Comparison of ENCODE assay signal across 9 cellular contexts in genomic region chr7:44565097-44565794, GRCh38. TPM values are rescaled to one million over a fixed set of nuclear protein-coding genes. Genes with fewer than 3 reads are reported as not detected.
DNase-seq lines count a peak whose midpoint lies in the region; ATAC-seq and TF ChIP-seq lines count a peak whose summit lies in the region.
"Had no signal": no experiment of that assay in that cellular context is flagged by ENCODE, and none has a peak within 500 bp of the region (broad histone marks: within the 10 kb centered on the region; RNA-seq: fewer than 3 reads in every experiment).

No MANE protein-coding gene starts in this region.

- H3K9me3 ChIP-seq in SJSA1 (replicated peaks) (no peaks in the 10 kb centered on the region), gastroesophageal sphincter (no peaks in the 10 kb centered on the region), uterus (no peaks in the 10 kb centered on the region)

- TF ChIP-seq POLR2A in gastroesophageal sphincter (IDR thresholded peaks at IDR 0.05) = no peak
- no peak for TF ChIP-seq POLR2A in uterus (IDR thresholded peaks at IDR 0.05)

- no peak overlapping the region for H3K4me3 ChIP-seq in SJSA1
- H3K4me3 ChIP-seq in gastroesophageal sphincter = no peak overlapping the region
- H3K4me3 ChIP-seq in uterus = no peak overlapping the region

- intact Hi-C loops in uterus (cut with DNase I; ENCODE audit: low total_unique reads) = no loop called here

- 0% methylated on average over 2 of the region's 13 CpGs; no CpG with 5 or more reads in 1 of the 2 donors for WGBS in gastroesophageal sphincter (ENCODE audit: low coverage in 1 of 2), 2 donors

- H3K27ac ChIP-seq in SJSA1 (no peak overlapping the region), gastroesophageal sphincter (peak overlapping the region in 3 of 4 donors; percentile 0 to 16 (median 14)), uterus (no peak overlapping the region)

- H3K36me3 ChIP-seq in SJSA1 (peaks cover 63% of the 10 kb centered on the region), gastroesophageal sphincter (peaks cover 0 to 74% of the 10 kb centered on the region in 2 donors), uterus (no peaks in the 10 kb centered on the region)

- no peak overlapping the region for H3K27ac Mint-ChIP-seq in osteocyte (ENCODE audit: unreplicated experiment)

- peaks cover 47% of the 10 kb centered on the region for H3K36me3 Mint-ChIP-seq in osteocyte (ENCODE audit: unreplicated experiment)

- TF ChIP-seq EP300 in gastroesophageal sphincter (IDR thresholded peaks at IDR 0.05) = no peak

- no peaks in the 10 kb centered on the region for H3K9me3 Mint-ChIP-seq in osteocyte (ENCODE audit: unreplicated experiment)

- no peak overlapping the region for H3K4me3 Mint-ChIP-seq in osteocyte (ENCODE audit: unreplicated experiment)

- ATAC-seq in GM18517 (IDR thresholded peaks at IDR 0.05; ENCODE audit: unreplicated experiment) = peak; percentile 58
- ATAC-seq in gastroesophageal sphincter = peak; percentile 82

- no peaks in the 10 kb centered on the region for H3K4me1 Mint-ChIP-seq in osteocyte (ENCODE audit: unreplicated experiment)

- no peaks in the 10 kb centered on the region for H3K27me3 ChIP-seq in SJSA1 (replicated peaks)
- H3K27me3 ChIP-seq in gastroesophageal sphincter = no peaks in the 10 kb centered on the region
- no peaks in the 10 kb centered on the region for H3K27me3 ChIP-seq in uterus

- peak in 3 of 4 experiments; percentile 92 to 99 (median 95) for TF ChIP-seq CTCF in gastroesophageal sphincter (IDR thresholded peaks at IDR 0.05)
- peak; percentile 93 for TF ChIP-seq CTCF in osteocyte (IDR thresholded peaks at IDR 0.05)
- peak; percentile 83 to 90 (median 84) for TF ChIP-seq CTCF in uterus (IDR thresholded peaks at IDR 0.05)

- DNase-seq in AG08395 (ENCODE audit: low spot score) (peak; percentile 75), HuH-7 (ENCODE audit: low spot score) (peak; percentile 68), SJSA1 (ENCODE audit: low read depth in 1 of 2, low spot score in 2 of 2) (peak; percentile 48 to 60), osteocyte (ENCODE audit: extremely low spot score, unreplicated experiment) (no peak), uterus (peak; percentile 47 to 59)
- DNase-seq in activated naive CD4-positive, alpha-beta T cell treated with Interleukin-2 at 50 U/mL for 16 hours = peak; percentile 70

- H3K4me1 ChIP-seq in SJSA1 (replicated peaks) (peaks cover 9% of the 10 kb centered on the region; the same call in 1 of the 2 replicates), gastroesophageal sphincter (peaks cover 0 to 9% (median 3%) of the 10 kb centered on the region in 3 donors), uterus (no peaks in the 10 kb centered on the region)

- H3K27me3 Mint-ChIP-seq in osteocyte (ENCODE audit: unreplicated experiment) = no peaks in the 10 kb centered on the region

RNA-seq across cellular contexts. Expression of gene DDX56, which starts 8.5 kb away (rescaled TPM):
- total RNA-seq in SJSA1 (2014; rRNA removed; shearing (Covaris generic)) = 67.9 and 72.3 TPM in 2 replicates
- 10 to 100 TPM; 34.2 to 46.4 (median 41.4) TPM for total RNA-seq in gastroesophageal sphincter
- 67.0 and 69.0 TPM in 2 replicates for total RNA-seq in osteocyte
- 10 to 100 TPM; 35.9 to 75.8 (median 45.2) TPM for total RNA-seq in uterus

RNA-seq across cellular contexts. Expression of gene TMED4, which starts 16.8 kb away (rescaled TPM):
- total RNA-seq in SJSA1 (2014; rRNA removed; shearing (Covaris generic)) = 108 and 164 TPM in 2 replicates
- total RNA-seq in gastroesophageal sphincter (100 to 1,000 TPM; 124 to 193 (median 160) TPM), osteocyte (88.6 and 89.6 TPM in 2 replicates), uterus (100 to 1,000 TPM in 1 of 4 donors, 10 to 100 TPM in 3; 37.9 to 403 (median 85.8) TPM)

RNA-seq across cellular contexts. Expression of gene NPC1L1, which starts 24.1 kb away (rescaled TPM):
- total RNA-seq in SJSA1 (2014; rRNA removed; shearing (Covaris generic)) = not detected in 2 replicates
- total RNA-seq in gastroesophageal sphincter (under 1 TPM in 3 of 4 donors, not detected in 1; 0.08 to 0.27 (median 0.16) TPM), osteocyte (not detected in 2 replicates), uterus (under 1 TPM in 1 of 4 donors, not detected in 3; 0.49 TPM)
- total RNA-seq: skeletal muscle tissue had no signal

RNA-seq across cellular contexts. Expression of gene OGDH, which starts 41.2 kb away (rescaled TPM):
- 38.4 and 51.3 TPM in 2 replicates for total RNA-seq in SJSA1 (2014; rRNA removed; shearing (Covaris generic))
- total RNA-seq in gastroesophageal sphincter (100 to 1,000 TPM; 112 to 222 (median 137) TPM), osteocyte (68.0 and 69.3 TPM in 2 replicates), uterus (10 to 100 TPM; 38.2 to 97.6 (median 78.6) TPM)

Comparison
In these comparisons a context has a peak if more than half of its experiments do, and no peak if none do; other contexts are left out.
1. H3K27ac ChIP-seq: peak in gastroesophageal sphincter (3 of 4); none in SJSA1 (single experiment) and uterus (0 of 2).
2. Peak in every context shown above with its lines, with median percentiles within 50 percentile points of each other: CTCF ChIP-seq.